Comparison of ENCODE assay signal across 9 cellular contexts in the genomic region with DNA sequence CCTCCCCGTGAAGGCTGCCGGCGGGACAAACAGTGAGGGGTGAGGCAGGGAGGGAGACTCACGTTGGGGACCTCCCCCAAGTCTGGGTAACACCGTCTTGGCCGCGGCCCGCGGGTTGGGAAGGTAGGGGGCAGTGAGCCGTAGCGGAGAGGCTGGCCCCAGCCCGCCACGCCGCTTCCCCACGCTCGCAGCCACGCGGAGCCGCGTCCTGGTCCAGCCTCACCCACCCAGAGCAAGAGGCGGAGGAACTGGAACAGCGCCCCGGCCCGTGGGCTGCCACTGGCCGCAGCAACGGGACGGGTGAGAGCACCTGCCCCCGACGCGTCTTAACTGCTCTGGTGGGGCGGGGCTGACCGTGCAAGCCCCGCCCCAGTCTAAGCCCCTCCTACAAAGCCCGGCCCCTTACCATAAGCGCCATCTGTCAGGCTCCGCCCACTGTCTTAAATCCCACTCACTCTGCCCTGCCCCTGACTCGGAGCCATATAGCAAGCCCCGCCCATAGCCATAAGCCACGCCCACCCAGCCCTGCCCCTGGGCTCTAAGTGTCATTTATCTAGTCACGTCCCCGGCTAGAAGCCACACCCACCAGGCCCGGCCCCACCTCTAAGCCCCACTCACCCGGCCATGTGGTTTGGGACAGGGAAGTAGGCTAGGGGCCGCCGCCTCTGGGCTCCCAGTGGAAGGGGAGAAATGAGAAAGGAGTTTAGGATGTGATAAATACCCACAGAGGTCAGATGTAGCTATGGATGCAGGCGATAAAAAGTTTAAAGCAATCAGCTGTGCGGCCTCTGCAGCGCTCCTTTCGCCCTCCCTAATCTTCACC. TPM values are rescaled to one million over a fixed set of nuclear protein-coding genes. Genes with fewer than 3 reads are reported as not detected.
DNase-seq lines count a peak whose midpoint lies in the region; ATAC-seq and TF ChIP-seq lines count a peak whose summit lies in the region.
"Had no signal": no experiment of that assay in that cellular context is flagged by ENCODE, and none has a peak within 500 bp of the region (broad histone marks: within the 10 kb centered on the region; RNA-seq: fewer than 3 reads in every experiment).

No MANE protein-coding gene starts in this region.

- H3K79me2 ChIP-seq in Karpas-422 (ENCODE audit: low read length) = no peaks in the 10 kb centered on the region
- no peaks in the 10 kb centered on the region for H3K79me2 ChIP-seq in osteoblast (ENCODE audit: insufficient read depth, low read length)

- H3K9me3 ChIP-seq in Karpas-422 (ENCODE audit: low read length) (no peaks in the 10 kb centered on the region), osteoblast (ENCODE audit: low read depth, low read length) (no peaks in the 10 kb centered on the region), thyroid gland (no peaks in the 10 kb centered on the region)

- no peaks in the 10 kb centered on the region for H3K4me1 Mint-ChIP-seq in glutamatergic neuron (ENCODE audit: low read depth, unreplicated experiment)

- H3K4me2 ChIP-seq in Karpas-422 (ENCODE audit: low read depth, low read length, poor library complexity, severe bottlenecking) (no peak overlapping the region), osteoblast (ENCODE audit: insufficient read depth, low read length) (peak overlapping the region; percentile 36)

- 9 to 11% methylated on average over 33 to 48 of the region's 49 CpGs for WGBS in thyroid gland, 2 donors

- H2AFZ ChIP-seq in Karpas-422 (ENCODE audit: low read length) (no peak overlapping the region), osteoblast (ENCODE audit: low read length) (no peak overlapping the region)

- H3K4me1 ChIP-seq in Karpas-422 (ENCODE audit: low read length) (no peaks in the 10 kb centered on the region), osteoblast (ENCODE audit: insufficient read depth, low read length) (no peaks in the 10 kb centered on the region), thyroid gland (peaks cover 0 to 9% of the 10 kb centered on the region in 2 donors)

- ATAC-seq in GM21619 (IDR thresholded peaks at IDR 0.05; ENCODE audit: unreplicated experiment) = peak; percentile 74

- no peak overlapping the region for H3K27ac Mint-ChIP-seq in glutamatergic neuron (ENCODE audit: unreplicated experiment)

- H3K27me3 ChIP-seq in Karpas-422 (ENCODE audit: low read length) (no peaks in the 10 kb centered on the region), osteoblast (ENCODE audit: insufficient read depth, low read length) (peaks cover 9% of the 10 kb centered on the region), thyroid gland (no peaks in the 10 kb centered on the region)

- H3K27me3 Mint-ChIP-seq in glutamatergic neuron (ENCODE audit: unreplicated experiment) = peaks cover 2% of the 10 kb centered on the region

- H4K20me1 ChIP-seq in Karpas-422 (ENCODE audit: insufficient read depth, low read depth, low read length) (no peaks in the 10 kb centered on the region), osteoblast (ENCODE audit: insufficient read depth, low read length) (no peaks in the 10 kb centered on the region)

- DNase-seq in DMS114 treated with DMSO at 0.1 percent for 48 hours (lab: John Stamatoyannopoulos, UW; ENCODE audit: unreplicated experiment) = peak; percentile 79
- peak; percentile 94 for DNase-seq in Karpas-422
- peak; percentile 79 for DNase-seq in SIG-M5 (lab: John Stamatoyannopoulos, UW)
- peak; percentile 87 for DNase-seq in activated naive CD4-positive, alpha-beta T cell treated with Interleukin-2 at 50 U/mL for 16 hours
- DNase-seq in glutamatergic neuron = peak; percentile 91
- peak; percentile 94 for DNase-seq in osteoblast (ENCODE audit: insufficient read length, low spot score, missing footprints)
- peak; percentile 52 to 73 for DNase-seq in thyroid gland

- H3K36me3 ChIP-seq in Karpas-422 (ENCODE audit: insufficient read depth, low read length) (no peaks in the 10 kb centered on the region), osteoblast (ENCODE audit: insufficient read depth, low read length) (no peaks in the 10 kb centered on the region), thyroid gland (no peaks in the 10 kb centered on the region)

- H3K36me3 Mint-ChIP-seq in glutamatergic neuron (ENCODE audit: unreplicated experiment) = no peaks in the 10 kb centered on the region

- H3K27ac ChIP-seq in Karpas-422 (ENCODE audit: low read length) (no peak overlapping the region), osteoblast (ENCODE audit: low read depth, low read length) (no peak overlapping the region), thyroid gland (no peak overlapping the region)

- no peak overlapping the region for H3K9ac ChIP-seq in Karpas-422 (ENCODE audit: low read length)

- H3K9me3 Mint-ChIP-seq in glutamatergic neuron (ENCODE audit: unreplicated experiment) = no peaks in the 10 kb centered on the region

- no peaks in the 10 kb centered on the region for H3K9me2 ChIP-seq in Karpas-422 (replicated peaks; ENCODE audit: insufficient read depth, low read length)

- no peak for TF ChIP-seq POLR2A in thyroid gland (IDR thresholded peaks at IDR 0.05)

- TF ChIP-seq CTCF in glutamatergic neuron (IDR thresholded peaks at IDR 0.05; ENCODE audit: partially characterized antibody, unreplicated experiment) (no peak), osteoblast (IDR thresholded peaks at IDR 0.05; ENCODE audit: extremely low read depth, low read depth, low read length) (no peak), thyroid gland (IDR thresholded peaks at IDR 0.05) (no peak)

- H3K4me3 ChIP-seq in Karpas-422 (ENCODE audit: low read length) (no peak overlapping the region), osteoblast (ENCODE audit: insufficient read depth, low read length) (no peak overlapping the region), thyroid gland (replicated peaks in 1 of 3) (no peak overlapping the region)

- no peak overlapping the region for H3K4me3 Mint-ChIP-seq in glutamatergic neuron (ENCODE audit: unreplicated experiment)

- intact Hi-C loops in thyroid gland (cut with DNase I) = no loop called here

RNA-seq across cellular contexts. Expression of a gene that starts 2.1 kb away (rescaled TPM):
- total RNA-seq in Karpas-422 (2014; rRNA removed; shearing (Covaris generic); ENCODE audit: low replicate concordance) = not detected in 2 replicates
- not detected for total RNA-seq in glutamatergic neuron (ENCODE audit: unreplicated experiment)
- not detected in 2 replicates for total RNA-seq in osteoblast
- not detected for total RNA-seq in thyroid gland
- total RNA-seq: activated CD8-positive, alpha-beta memory T cell treated with anti-CD3 and anti-CD28 coated beads for 36 hours had no signal

RNA-seq across cellular contexts. Expression of a gene that starts 45.0 kb away (rescaled TPM):
- total RNA-seq in Karpas-422 (2014; rRNA removed; shearing (Covaris generic); ENCODE audit: low replicate concordance) = 48.7 and 50.0 TPM in 2 replicates
- total RNA-seq in glutamatergic neuron (ENCODE audit: unreplicated experiment) (122 TPM), osteoblast (23.0 and 25.7 TPM in 2 replicates), thyroid gland (10 to 100 TPM; 24.2 to 46.7 (median 42.4) TPM)
